Comparison of ENCODE assay signal across 8 cellular contexts in genomic region chr14:88553886-88554457, GRCh38. TPM values are rescaled to one million over a fixed set of nuclear protein-coding genes. Genes with fewer than 3 reads are reported as not detected.
DNase-seq lines count a peak whose midpoint lies in the region; ATAC-seq and TF ChIP-seq lines count a peak whose summit lies in the region.

No MANE protein-coding gene starts in this region.

- peak overlapping the region; percentile 57 for H4K5ac ChIP-seq in IMR-90 (ENCODE audit: low read depth, low read length)
- no peak overlapping the region for H4K5ac ChIP-seq in mesendoderm (ENCODE audit: low read length)

- H3K9me3 ChIP-seq in IMR-90 (ENCODE audit: control insufficient read depth, insufficient read depth, low read length): no peaks in the 10 kb centered on the region
- H3K9me3 ChIP-seq in vagina: no peaks in the 10 kb centered on the region

- H3K27me3 Mint-ChIP-seq in central memory CD8-positive, alpha-beta T cell: peaks cover 65% of the 10 kb centered on the region

- peak; percentile 11 for DNase-seq in AG10803 (ENCODE audit: low read depth)
- peak; percentile 8 for DNase-seq in IMR-90
- no peak for DNase-seq in central memory CD8-positive, alpha-beta T cell (ENCODE audit: low spot score in 2 of 2)
- DNase-seq in mesendoderm: peak; percentile 23
- no peak for DNase-seq in vagina (ENCODE audit: extremely low spot score in 2 of 2)
- DNase-seq in H4 (ENCODE audit: low spot score): no peak
- DNase-seq in activated CD8-positive, alpha-beta memory T cell treated with anti-CD3 and anti-CD28 coated beads for 24 hours: no peak
- DNase-seq in HPDE6-E6E7 (ENCODE audit: extremely low spot score): no peak

- TF ChIP-seq POLR2A in IMR-90 (IDR thresholded peaks at IDR 0.05; ENCODE audit: low read depth, low read length) (no peak), vagina (IDR thresholded peaks at IDR 0.05) (no peak)

- H3K9ac ChIP-seq in IMR-90 (ENCODE audit: low read depth, low read length) (peak overlapping the region; percentile 92), mesendoderm (ENCODE audit: low read length) (peak overlapping the region; percentile 56)

- peak overlapping the region; percentile 88 for H3K56ac ChIP-seq in IMR-90 (ENCODE audit: extremely low read depth, insufficient read depth, low read length)
- peak overlapping the region; percentile 70 for H3K56ac ChIP-seq in mesendoderm (ENCODE audit: low read length)

- peaks cover 6% of the 10 kb centered on the region for H3K36me3 Mint-ChIP-seq in central memory CD8-positive, alpha-beta T cell (ENCODE audit: insufficient read depth)

- peak overlapping the region; percentile 70 for H2AK9ac ChIP-seq in IMR-90 (replicated peaks; ENCODE audit: low read depth, low read length, poor library complexity)

- H3K18ac ChIP-seq in IMR-90 (ENCODE audit: low read depth, low read length) (peak overlapping the region; percentile 45; the same call in 1 of the 2 replicates), mesendoderm (ENCODE audit: low read length) (peak overlapping the region; percentile 98)

- H4K20me1 ChIP-seq in IMR-90 (ENCODE audit: insufficient read depth, low read length): peaks cover 17% of the 10 kb centered on the region; the same call in 1 of the 2 replicates

- peak overlapping the region; percentile 48 for H3K27ac ChIP-seq in IMR-90 (ENCODE audit: insufficient read depth, low read length)
- peak overlapping the region; percentile 92 for H3K27ac ChIP-seq in mesendoderm (ENCODE audit: low read depth, low read length)
- peak overlapping the region; percentile 83 for H3K27ac ChIP-seq in vagina

- TF ChIP-seq CTCF in AG10803 (conservative IDR thresholded peaks at IDR 0.05; ENCODE audit: low read length): no peak
- TF ChIP-seq CTCF in IMR-90 (conservative IDR thresholded peaks at IDR 0.05; ENCODE audit: low read depth, low read length): no peak
- no peak for TF ChIP-seq CTCF in vagina (IDR thresholded peaks at IDR 0.05)

- intact Hi-C loops in IMR-90 (cut with micrococcal nuclease): loop anchor here (2.0 kb wide), 2 partner anchors 365 to 539 kb away; no protein-coding TSS in a partner anchor
- intact Hi-C loops in vagina (cut with DNase I): no loop called here

- H2AFZ ChIP-seq in IMR-90 (replicated peaks; ENCODE audit: low read length, poor library complexity): peak overlapping the region; percentile 97

- peak overlapping the region; percentile 52; the same call in 1 of the 2 replicates for H4K91ac ChIP-seq in IMR-90 (ENCODE audit: insufficient read depth, low read depth, low read length)

- H3K4me1 Mint-ChIP-seq in central memory CD8-positive, alpha-beta T cell: peaks cover 29% of the 10 kb centered on the region

- H3K23ac ChIP-seq in IMR-90 (ENCODE audit: low read depth, low read length) (peak overlapping the region; percentile 92), mesendoderm (ENCODE audit: low read length) (no peak overlapping the region)

- H3K36me3 ChIP-seq in IMR-90 (ENCODE audit: control insufficient read depth, insufficient read depth, low read length) (peaks cover 6% of the 10 kb centered on the region), mesendoderm (ENCODE audit: control insufficient read depth, insufficient read depth, low read length) (no peaks in the 10 kb centered on the region), vagina (peaks cover 0 to 12% of the 10 kb centered on the region in 2 donors)

- H3K4me1 ChIP-seq in IMR-90 (ENCODE audit: control insufficient read depth, insufficient read depth, low read length): peaks cover 7% of the 10 kb centered on the region
- H3K4me1 ChIP-seq in mesendoderm (ENCODE audit: control insufficient read depth, low read depth, low read length): no peaks in the 10 kb centered on the region
- H3K4me1 ChIP-seq in vagina: peaks cover 45% of the 10 kb centered on the region

- peak overlapping the region; percentile 55 for H3K4me3 Mint-ChIP-seq in central memory CD8-positive, alpha-beta T cell

- no peak overlapping the region for H2BK20ac ChIP-seq in IMR-90 (ENCODE audit: low read depth, low read length)

- H2AK5ac ChIP-seq in IMR-90 (ENCODE audit: low read depth, low read length) (no peak overlapping the region), mesendoderm (ENCODE audit: low read length) (no peak overlapping the region)

- peak overlapping the region; percentile 52 to 57; a peak in 2 of 4 replicates for H4K8ac ChIP-seq in IMR-90 (ENCODE audit: low read depth in 2 of 2, low read length in 2 of 2)
- peak overlapping the region; percentile 99 for H4K8ac ChIP-seq in mesendoderm (ENCODE audit: low read depth, low read length)

- H3K4me3 ChIP-seq in AG10803 (ENCODE audit: low read length) (peak overlapping the region; percentile 80), IMR-90 (ENCODE audit: insufficient read depth, low read depth, low read length) (peak overlapping the region; percentile 65), mesendoderm (ENCODE audit: low read length) (peak overlapping the region; percentile 66), vagina (peak overlapping the region; percentile 67 to 82)

- ATAC-seq in IMR-90 (ENCODE audit: low read depth): no peak
- no peak for ATAC-seq in central memory CD8-positive, alpha-beta T cell (replicated peaks; ENCODE audit: extremely low read depth, poor library complexity, severe bottlenecking)

- peaks cover 6% of the 10 kb centered on the region for H3K79me2 ChIP-seq in mesendoderm (ENCODE audit: control insufficient read depth, insufficient read depth, low read length)

- H3K4ac ChIP-seq in IMR-90 (ENCODE audit: low read depth, low read length) (peak overlapping the region; percentile 71), mesendoderm (ENCODE audit: low read depth, low read length) (peak overlapping the region; percentile 96)

- no peaks in the 10 kb centered on the region for H3K27me3 ChIP-seq in IMR-90 (ENCODE audit: control insufficient read depth, insufficient read depth, low read length)
- H3K27me3 ChIP-seq in mesendoderm (ENCODE audit: insufficient read depth, low read length, poor library complexity): no peaks in the 10 kb centered on the region
- H3K27me3 ChIP-seq in vagina: no peaks in the 10 kb centered on the region

- H3K9me3 Mint-ChIP-seq in central memory CD8-positive, alpha-beta T cell: no peaks in the 10 kb centered on the region

- BruUV-seq in IMR-90 (replicated peaks; lab: Mats Ljungman, UMichigan): TSS peak; percentile 47

- H3K79me1 ChIP-seq in IMR-90 (ENCODE audit: low read depth in 1 of 2, low read length in 2 of 2): peaks cover 16 to 35% of the 10 kb centered on the region in 2 experiments
- H3K79me1 ChIP-seq in mesendoderm (ENCODE audit: low read length): peaks cover 2% of the 10 kb centered on the region

- in situ Hi-C loops in IMR-90 (cut with MboI; ENCODE audit: low sequenced_read_pairs): loop anchor here (10.0 kb wide), 2 partner anchors 169 to 359 kb away; partner anchors contain the start of gene SPATA7

- no peaks in the 10 kb centered on the region for H3K9me1 ChIP-seq in IMR-90 (ENCODE audit: insufficient read depth, low read length)

- H2BK5ac ChIP-seq in IMR-90 (ENCODE audit: low read depth, low read length, poor library complexity, severe bottlenecking) (peak overlapping the region; percentile 44), mesendoderm (ENCODE audit: low read length) (no peak overlapping the region)

- 2% methylated on average over 5 of the region's 19 CpGs; no CpG with 5 or more reads in 1 of the 2 experiments for WGBS in IMR-90 (ENCODE audit: extremely low coverage in 2 of 2, insufficient read length in 1 of 2), 2 experiments
- WGBS in mesendoderm (ENCODE audit: extremely low coverage, insufficient coverage, low lambda C conversion rate): no CpG with 5 or more reads among the region's 19 CpGs

- H3K4me2 ChIP-seq in IMR-90 (ENCODE audit: low read depth, low read length): peak overlapping the region; percentile 99
- peak overlapping the region; percentile 87 for H3K4me2 ChIP-seq in mesendoderm (ENCODE audit: low read length)

- dilution Hi-C loops in IMR-90 (cut with HindIII; ENCODE audit: low sequenced_read_pairs, unreplicated experiment): no loop called here

- H2BK15ac ChIP-seq in IMR-90 (ENCODE audit: low read depth, low read length) (peak overlapping the region; percentile 28; the same call in 1 of the 3 replicates), mesendoderm (replicated peaks; ENCODE audit: low read depth) (no peak overlapping the region)

- H3K27ac Mint-ChIP-seq in central memory CD8-positive, alpha-beta T cell (ENCODE audit: low read depth): no peak overlapping the region

- H2BK120ac ChIP-seq in IMR-90 (ENCODE audit: low read depth, low read length): peak overlapping the region; percentile 33; the same call in 1 of the 2 replicates
- H2BK120ac ChIP-seq in mesendoderm (ENCODE audit: low read depth, low read length): no peak overlapping the region

- POLR2A ChIA-PET in IMR-90 (lab: Charles Lee; ENCODE audit: unreplicated experiment): no interaction called here

- peak overlapping the region; percentile 66 for H3K14ac ChIP-seq in IMR-90 (replicated peaks; ENCODE audit: low read depth, low read length)

- no peak for TF ChIP-seq RAD21 in IMR-90 (IDR thresholded peaks at IDR 0.05; ENCODE audit: low read length)

- CTCF ChIA-PET in IMR-90 (lab: Yijun Ruan, JAX): no interaction called here

TF ChIP-seq in IMR-90, 13 proteins besides CTCF, POLR2A, EP300 and RAD21:
- TF ChIP-seq FOS (IDR thresholded peaks at IDR 0.05; ENCODE audit: low read depth, low read length) (no peak), MAFK (IDR thresholded peaks at IDR 0.05; ENCODE audit: low read depth, low read length) (peak; percentile 19; the same call in 1 of the 2 replicates), MAZ (IDR thresholded peaks at IDR 0.05; ENCODE audit: borderline replicate concordance, low read depth, low read length) (no peak)
TF ChIP-seq in IMR-90: peak in this region for 1.

RNA-seq across cellular contexts. Expression of gene PTPN21, which starts 0.8 kb away (rescaled TPM):
- total RNA-seq in IMR-90 (2012; rRNA removed) (10.4 and 11.4 TPM in 2 replicates), vagina (15.2 TPM)
- 10.1 and 10.7 TPM in 2 replicates for polyA plus RNA-seq in IMR-90 (2012; rRNA removed)
- polyA plus RNA-seq in IMR-90 (2012; cell fraction: cytosol; rRNA removed): 4.5 and 6.3 TPM in 2 replicates
- 17.6 and 21.1 TPM in 2 replicates for polyA plus RNA-seq in IMR-90 (2012; cell fraction: nucleus; rRNA removed; ENCODE audit: low replicate concordance)
- polyA plus RNA-seq in mesendoderm (2013, experiment 1 of 2): 11.4 TPM
- 12.0 TPM for polyA plus RNA-seq in mesendoderm (2013, experiment 2 of 2)
- total RNA-seq in H4 (2014; rRNA removed; shearing (Covaris generic)): 4.0 and 4.4 TPM in 2 replicates

RNA-seq across cellular contexts. Expression of gene ZC3H14, which starts 8.9 kb away (rescaled TPM):
- total RNA-seq in IMR-90 (2012; rRNA removed): 103 and 111 TPM in 2 replicates
- 62.4 and 72.5 TPM in 2 replicates for polyA plus RNA-seq in IMR-90 (2012; rRNA removed)
- 32.8 and 47.4 TPM in 2 replicates for polyA plus RNA-seq in IMR-90 (2012; cell fraction: cytosol; rRNA removed)
- polyA plus RNA-seq in IMR-90 (2012; cell fraction: nucleus; rRNA removed; ENCODE audit: low replicate concordance): 22.3 and 96.8 TPM in 2 replicates
- polyA plus RNA-seq in mesendoderm (2013, experiment 1 of 2): 79.1 TPM
- polyA plus RNA-seq in mesendoderm (2013, experiment 2 of 2): 74.8 TPM
- 58.4 TPM for total RNA-seq in vagina
- total RNA-seq in H4 (2014; rRNA removed; shearing (Covaris generic)): 56.8 and 68.6 TPM in 2 replicates

Comparison
In these comparisons a context has a peak if more than half of its experiments do, and no peak if none do; other contexts are left out.
1. DNase-seq: peak in AG10803 (single experiment), IMR-90 (single experiment) and mesendoderm (single experiment); none in central memory CD8-positive, alpha-beta T cell (0 of 2), vagina (0 of 2), H4 (single experiment), activated CD8-positive, alpha-beta memory T cell treated with anti-CD3 and anti-CD28 coated beads for 24 hours (single experiment) and HPDE6-E6E7 (single experiment).
2. Peak in every context shown above with its lines, with median percentiles within 50 percentile points of each other: H3K4me3 ChIP-seq and H3K27ac ChIP-seq.